9 cellular contexts compared by ENCODE assay signal in the genomic region with DNA sequence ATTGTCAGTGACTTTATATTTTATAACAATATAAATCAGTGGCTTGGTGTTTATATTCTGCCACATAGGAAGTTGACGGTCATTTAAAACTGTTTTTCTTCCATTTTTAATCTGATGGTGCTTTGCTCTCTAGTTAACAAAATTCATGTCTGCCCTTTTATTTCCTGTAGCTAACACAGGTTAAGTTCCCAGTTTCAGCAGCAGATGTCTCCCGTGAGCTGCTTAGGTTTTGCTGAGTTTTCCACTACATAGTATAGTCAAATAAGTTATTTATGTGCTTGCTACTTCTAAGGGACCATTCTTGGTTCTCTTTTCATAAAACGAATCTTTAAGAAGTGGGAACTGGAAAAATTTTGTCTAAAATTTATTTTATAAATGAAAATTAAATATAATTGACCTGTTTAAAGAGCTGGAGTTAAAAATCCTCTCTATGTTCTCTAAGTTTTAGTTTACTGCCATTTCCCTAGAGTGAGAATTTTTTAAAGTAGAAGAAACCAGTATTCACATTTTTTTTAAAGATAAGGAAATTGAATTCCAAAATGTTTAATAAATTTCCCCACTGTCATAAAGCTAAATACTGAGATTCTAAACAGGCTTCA. TPM values are rescaled to one million over a fixed set of nuclear protein-coding genes. Genes with fewer than 3 reads are reported as not detected.
A peak's percentile ranks its signal among the peaks of the same experiment; 100 is the strongest.
DNase-seq lines count a peak whose midpoint lies in the region; ATAC-seq and TF ChIP-seq lines count a peak whose summit lies in the region.
"Had no signal": no experiment of that assay in that cellular context is flagged by ENCODE, and none has a peak within 500 bp of the region (broad histone marks: within the 10 kb centered on the region; RNA-seq: fewer than 3 reads in every experiment).

No MANE protein-coding gene starts in this region.

- intact Hi-C loops in posterior vena cava (cut with DNase I) = loop anchor here (10.0 kb wide), 2 partner anchors 301 to 311 kb away; no protein-coding TSS in a partner anchor

- H3K27me3 Mint-ChIP-seq in brain (no peaks in the 10 kb centered on the region), immature natural killer cell (ENCODE audit: low read depth in 3 of 3) (no peaks in the 10 kb centered on the region)
- H3K27me3 Mint-ChIP-seq: dendritic cell treated with granulocyte-macrophage colony-stimulating factor and Interleukin-4, amounts not matched to agents 40 ng/mL and 50 ng/mL, for 4 days had no signal

- TF ChIP-seq CTCF in brain (conservative IDR thresholded peaks at IDR 0.05) = peak; percentile 79 to 84

- no peak overlapping the region for H3K4me3 Mint-ChIP-seq in brain
- H3K4me3 Mint-ChIP-seq in immature natural killer cell = no peak overlapping the region
- H3K4me3 Mint-ChIP-seq: dendritic cell treated with granulocyte-macrophage colony-stimulating factor and Interleukin-4, amounts not matched to agents 40 ng/mL and 50 ng/mL, for 4 days had no signal

- peak; percentile 70 for ATAC-seq in GM21423 (IDR thresholded peaks at IDR 0.05; ENCODE audit: unreplicated experiment)

- H3K36me3 Mint-ChIP-seq in brain (peaks cover 35% of the 10 kb centered on the region), immature natural killer cell (peaks cover 15 to 26% (median 18%) of the 10 kb centered on the region in 3 donors)

- H3K9me3 Mint-ChIP-seq in brain (peaks cover 8 to 21% (median 12%) of the 10 kb centered on the region in 5 experiments), immature natural killer cell (peaks cover 0 to 4% (median 0%) of the 10 kb centered on the region in 6 donors)

- peak overlapping the region in 2 of 5 experiments; percentile 9 to 45 for H3K27ac Mint-ChIP-seq in brain
- H3K27ac Mint-ChIP-seq in immature natural killer cell = peak overlapping the region in 2 of 6 donors; percentile 8 to 61
- H3K27ac Mint-ChIP-seq: dendritic cell treated with granulocyte-macrophage colony-stimulating factor and Interleukin-4, amounts not matched to agents 40 ng/mL and 50 ng/mL, for 4 days had no signal

- H3K4me1 Mint-ChIP-seq in brain = peaks cover 5% of the 10 kb centered on the region
- peaks cover 0 to 6% of the 10 kb centered on the region in 2 donors for H3K4me1 Mint-ChIP-seq in immature natural killer cell

- DNase-seq in DMS114 treated with DMSO at 0.1 percent for 48 hours (lab: John Stamatoyannopoulos, UW; ENCODE audit: unreplicated experiment) (peak; percentile 47), Kasumi-1 (lab: John Stamatoyannopoulos, UW) (peak; percentile 51 to 52), T-helper 2 cell (peak in 4 of 5 experiments; percentile 13 to 73 (median 35)), immature natural killer cell (peak; percentile 37 to 49 (median 39)), posterior vena cava (ENCODE audit: low spot score) (no peak)
- DNase-seq in stimulated activated CD4-positive, alpha-beta T cell treated with anti-CD3 and anti-CD28 coated beads, Interleukin-15, amount 100 ng/mL, for 24 hours = peak; percentile 66

RNA-seq across cellular contexts. Expression of gene HTR2B, which starts 20.6 kb away (rescaled TPM):
- polyA plus RNA-seq in brain (ENCODE audit: insufficient read depth, low read depth, low replicate concordance) (not detected), immature natural killer cell (under 1 TPM in 1 of 3 donors, not detected in 2; 0.10 TPM)
- total RNA-seq in posterior vena cava = 1 to 10 TPM; 4.9 to 9.4 TPM

RNA-seq across cellular contexts. Expression of gene PSMD1, which starts 47.5 kb away (rescaled TPM):
- polyA plus RNA-seq in brain (ENCODE audit: insufficient read depth, low read depth, low replicate concordance) (71.2 TPM), immature natural killer cell (10 to 100 TPM; 35.1 to 79.2 (median 61.0) TPM)
- total RNA-seq in posterior vena cava = 10 to 100 TPM; 76.9 to 89.3 TPM
